ENCODE assay signal across 9 cellular contexts in the genomic region with DNA sequence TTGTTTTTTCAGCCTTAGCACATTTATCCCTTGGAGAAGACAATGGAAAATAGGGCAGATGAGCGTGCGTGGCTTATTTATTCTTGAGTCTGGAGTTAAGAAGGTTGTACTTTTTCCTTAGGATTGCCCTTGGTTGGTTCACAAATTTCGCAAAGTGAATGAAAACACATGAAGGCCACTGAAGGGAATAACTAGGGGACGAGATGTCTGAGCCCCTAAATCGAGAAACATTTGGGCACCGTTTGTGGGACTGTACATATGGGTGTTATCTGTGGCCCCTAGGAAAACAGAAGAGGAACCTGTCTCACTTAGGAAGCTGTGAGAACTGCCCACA. TPM values are rescaled to one million over a fixed set of nuclear protein-coding genes. Genes with fewer than 3 reads are reported as not detected.
DNase-seq lines count a peak whose midpoint lies in the region; ATAC-seq, FAIRE-seq and TF ChIP-seq lines count a peak whose summit lies in the region.
"Had no signal": no experiment of that assay in that cellular context is flagged by ENCODE, and none has a peak within 500 bp of the region (broad histone marks: within the 10 kb centered on the region; RNA-seq: fewer than 3 reads in every experiment).

No MANE protein-coding gene starts in this region.

- no peaks in the 10 kb centered on the region for H3K36me3 Mint-ChIP-seq in activated CD4-positive, alpha-beta T cell treated with anti-CD3 and anti-CD28 coated beads for 36 hours (ENCODE audit: low read depth)
- H3K36me3 Mint-ChIP-seq in stimulated activated effector memory CD8-positive, alpha-beta T cell treated with anti-CD3 and anti-CD28 coated beads, Interleukin-12 subunit alpha, Interleukin-12 subunit beta, amount 100 ng/mL, for 72 hours: peaks cover 39% of the 10 kb centered on the region

- H3K9me3 Mint-ChIP-seq in activated CD4-positive, alpha-beta T cell treated with anti-CD3 and anti-CD28 coated beads for 36 hours (ENCODE audit: low read depth): no peaks in the 10 kb centered on the region
- H3K9me3 Mint-ChIP-seq in stimulated activated effector memory CD8-positive, alpha-beta T cell treated with anti-CD3 and anti-CD28 coated beads, Interleukin-12 subunit alpha, Interleukin-12 subunit beta, amount 100 ng/mL, for 72 hours: no peaks in the 10 kb centered on the region

- FAIRE-seq in urothelium cell line (lab: Jason Lieb, UNC): no peak

- CTCF ChIA-PET in activated CD4-positive, alpha-beta T cell treated with anti-CD3 and anti-CD28 coated beads for 36 hours (lab: Charles Lee): no interaction called here

- H3K27ac ChIP-seq in SJSA1: no peak overlapping the region

- no peaks in the 10 kb centered on the region for H3K9me3 ChIP-seq in SJSA1 (replicated peaks)
- H3K9me3 ChIP-seq: gastrocnemius medialis had no signal

- intact Hi-C loops in activated CD4-positive, alpha-beta T cell treated with anti-CD3 and anti-CD28 coated beads for 36 hours (cut with DNase I, micrococcal nuclease): loop anchor here (5.0 to 10.0 kb wide), 8 partner anchors 216 to 1766 kb away; a partner anchor contains a TSS

- no peaks in the 10 kb centered on the region for H3K27me3 Mint-ChIP-seq in activated CD4-positive, alpha-beta T cell treated with anti-CD3 and anti-CD28 coated beads for 36 hours

- H3K27me3 ChIP-seq in SJSA1 (replicated peaks): no peaks in the 10 kb centered on the region

- H3K36me3 ChIP-seq in SJSA1: no peaks in the 10 kb centered on the region
- H3K36me3 ChIP-seq: gastrocnemius medialis had no signal

- H3K4me1 ChIP-seq in SJSA1 (replicated peaks): peaks cover 9% of the 10 kb centered on the region

- no peak for DNase-seq in activated CD4-positive, alpha-beta T cell treated with anti-CD3 and anti-CD28 coated beads for 36 hours
- DNase-seq in activated CD4-positive, alpha-beta T cell treated with anti-CD3 and anti-CD28 coated beads, Interleukin-2, amount 50 U/mL, for 48 hours: no peak
- no peak for DNase-seq in SJSA1 (ENCODE audit: low read depth in 1 of 2, low spot score in 2 of 2)
- DNase-seq in fibroblast of pulmonary artery (ENCODE audit: low read depth): no peak
- no peak for DNase-seq in stimulated activated effector memory CD8-positive, alpha-beta T cell treated with anti-CD3 and anti-CD28 coated beads, Interleukin-12 subunit alpha, Interleukin-12 subunit beta, amount 100 ng/mL, for 72 hours (ENCODE audit: low spot score in 2 of 2)
- no peak for DNase-seq in urothelium cell line (ENCODE audit: low spot score)
- DNase-seq in stimulated activated CD4-positive, alpha-beta T cell treated with anti-CD3 and anti-CD28 coated beads, Interleukin-4, amount 100 ng/mL, for 24 hours: no peak
- no peak for DNase-seq in 8988T

- no peak for ATAC-seq in activated CD4-positive, alpha-beta T cell treated with anti-CD3 and anti-CD28 coated beads for 36 hours
- no peak for ATAC-seq in stimulated activated effector memory CD8-positive, alpha-beta T cell treated with anti-CD3 and anti-CD28 coated beads, Interleukin-12 subunit alpha, Interleukin-12 subunit beta, amount 100 ng/mL, for 72 hours
- ATAC-seq: gastrocnemius medialis had no signal

- TF ChIP-seq CTCF in fibroblast of pulmonary artery (IDR thresholded peaks at IDR 0.05; ENCODE audit: low read length, missing control alignments): no peak

- POLR2A ChIA-PET in activated CD4-positive, alpha-beta T cell treated with anti-CD3 and anti-CD28 coated beads for 36 hours (lab: Charles Lee): interaction anchor here (0.7 kb wide), 1 partner anchor 40 kb away, joined by 5 read pairs; no protein-coding TSS in a partner anchor

- H3K4me3 ChIP-seq in SJSA1 (peak overlapping the region; percentile 51), fibroblast of pulmonary artery (replicated peaks; ENCODE audit: low read depth, low read length) (peak overlapping the region; percentile 59)

- peak overlapping the region; percentile 82 for H3K4me3 Mint-ChIP-seq in activated CD4-positive, alpha-beta T cell treated with anti-CD3 and anti-CD28 coated beads for 36 hours
- H3K4me3 Mint-ChIP-seq in stimulated activated effector memory CD8-positive, alpha-beta T cell treated with anti-CD3 and anti-CD28 coated beads, Interleukin-12 subunit alpha, Interleukin-12 subunit beta, amount 100 ng/mL, for 72 hours: peak overlapping the region; percentile 74

- peaks cover 36% of the 10 kb centered on the region for H3K4me1 Mint-ChIP-seq in activated CD4-positive, alpha-beta T cell treated with anti-CD3 and anti-CD28 coated beads for 36 hours
- H3K4me1 Mint-ChIP-seq in stimulated activated effector memory CD8-positive, alpha-beta T cell treated with anti-CD3 and anti-CD28 coated beads, Interleukin-12 subunit alpha, Interleukin-12 subunit beta, amount 100 ng/mL, for 72 hours: peaks cover 51% of the 10 kb centered on the region

- peak overlapping the region; percentile 96 for H3K27ac Mint-ChIP-seq in activated CD4-positive, alpha-beta T cell treated with anti-CD3 and anti-CD28 coated beads for 36 hours
- H3K27ac Mint-ChIP-seq in stimulated activated effector memory CD8-positive, alpha-beta T cell treated with anti-CD3 and anti-CD28 coated beads, Interleukin-12 subunit alpha, Interleukin-12 subunit beta, amount 100 ng/mL, for 72 hours: peak overlapping the region; percentile 98

RNA-seq across cellular contexts. Expression of gene TRIM27, which starts 19.4 kb away (rescaled TPM):
- total RNA-seq in activated CD4-positive, alpha-beta T cell treated with anti-CD3 and anti-CD28 coated beads for 36 hours: 10 to 100 TPM; 48.5 to 54.6 TPM
- total RNA-seq in SJSA1 (2014; rRNA removed; shearing (Covaris generic)): 38.2 and 61.4 TPM in 2 replicates
